ENCODE assay signal across 21 cellular contexts in the genomic region with DNA sequence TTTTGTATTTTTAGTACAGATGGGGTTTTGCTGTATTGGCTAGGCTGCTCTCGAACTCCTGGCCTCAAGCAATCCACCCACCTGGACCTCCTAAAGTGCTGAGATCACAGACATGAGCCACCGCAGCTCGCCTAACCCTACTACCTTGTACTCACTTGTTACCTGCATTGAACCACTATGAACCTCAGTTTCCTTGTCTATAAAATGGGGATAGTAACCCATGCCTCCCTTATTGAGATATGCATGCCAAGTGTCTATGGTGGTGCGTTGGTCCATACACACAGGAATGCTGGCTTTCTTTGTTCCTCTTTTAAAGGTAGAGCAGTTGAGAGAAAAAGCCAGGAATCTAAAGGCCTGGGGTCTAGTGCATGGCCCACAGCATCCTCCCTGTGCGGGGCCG. TPM values are rescaled to one million over a fixed set of nuclear protein-coding genes. Genes with fewer than 3 reads are reported as not detected.
DNase-seq lines count a peak whose midpoint lies in the region; ATAC-seq, FAIRE-seq and TF ChIP-seq lines count a peak whose summit lies in the region.
"Had no signal": no experiment of that assay in that cellular context is flagged by ENCODE, and none has a peak within 500 bp of the region (broad histone marks: within the 10 kb centered on the region; RNA-seq: fewer than 3 reads in every experiment).

No MANE protein-coding gene starts in this region.

- no peaks in the 10 kb centered on the region for H3K79me2 ChIP-seq in HepG2 (ENCODE audit: insufficient read depth, low read length)

- H3K27ac Mint-ChIP-seq in activated T-helper 2 cell treated with anti-CD3 and anti-CD28 coated beads, Interferon-gamma antibody, Interleukin-2, Interleukin-4, amounts not matched to agents 10 μg/mL and 5 μg/mL and 100 μg/mL, durations not matched to agents 14 hours and 24 hours and 36 hours: no peak overlapping the region
- H3K27ac Mint-ChIP-seq in nephron: peak overlapping the region; percentile 9 to 56 (median 21)
- H3K27ac Mint-ChIP-seq: GM23338 had no signal

- POLR2A ChIA-PET in HepG2 (lab: Yijun Ruan, JAX): interaction anchor here (1.8 kb wide), 1 partner anchor 11 kb away, joined by 5 read pairs; no protein-coding TSS in a partner anchor

- no peak overlapping the region for H3K27ac ChIP-seq in HepG2 (ENCODE audit: extremely low read length, insufficient read depth, low read length)
- H3K27ac ChIP-seq in right lobe of liver: no peak overlapping the region
- no peak overlapping the region for H3K27ac ChIP-seq in spleen

- H3K4me3 ChIP-seq in HepG2 (replicated peaks in 1 of 3; ENCODE audit: insufficient read depth in 1 of 3, low read depth in 2 of 3, low read length in 3 of 3) (no peak overlapping the region), right lobe of liver (no peak overlapping the region), spleen (no peak overlapping the region)
- H3K4me3 ChIP-seq: GM23338 had no signal

- WGBS in HepG2 (ENCODE audit: low lambda C conversion rate): 97% methylated on average over 6 of the region's 6 CpGs
- 96% methylated on average over 6 of the region's 6 CpGs for WGBS in right lobe of liver (ENCODE audit: insufficient coverage, low coverage, low lambda C conversion rate, missing lambda C conversion rate)
- 92 to 97% (median 95%) methylated on average over 6 of the region's 6 CpGs for WGBS in spleen, 5 donors

- no peaks in the 10 kb centered on the region for H4K20me1 ChIP-seq in HepG2 (ENCODE audit: insufficient read depth, low read length)

- TF ChIP-seq POLR2A in HepG2 (IDR thresholded peaks at IDR 0.05; ENCODE audit: insufficient read depth in 1 of 2, low read depth in 2 of 2, low read length in 2 of 2) (no peak), right lobe of liver (IDR thresholded peaks at IDR 0.05) (no peak), spleen (IDR thresholded peaks at IDR 0.05) (no peak)

- no peaks in the 10 kb centered on the region for H3K27me3 ChIP-seq in HepG2 (ENCODE audit: control insufficient read depth in 1 of 2, insufficient read depth in 2 of 2, low read length in 2 of 2)
- no peaks in the 10 kb centered on the region for H3K27me3 ChIP-seq in right lobe of liver
- H3K27me3 ChIP-seq in spleen (replicated peaks in 1 of 7): no peaks in the 10 kb centered on the region
- H3K27me3 ChIP-seq: BE2C had no signal

- in situ Hi-C loops in HepG2 (cut with HindIII; ENCODE audit: extremely low pct_ligation_motif_present, low pct_unique_long_range_greater_than_20kb): no loop called here

- no peaks in the 10 kb centered on the region for H3K9me3 ChIP-seq in HepG2 (ENCODE audit: low read length)
- H3K9me3 ChIP-seq in right lobe of liver: no peaks in the 10 kb centered on the region
- no peaks in the 10 kb centered on the region for H3K9me3 ChIP-seq in spleen
- H3K9me3 ChIP-seq: BE2C had no signal

- peaks cover 26% of the 10 kb centered on the region for H3K4me1 Mint-ChIP-seq in activated T-helper 2 cell treated with anti-CD3 and anti-CD28 coated beads, Interferon-gamma antibody, Interleukin-2, Interleukin-4, amounts not matched to agents 10 μg/mL and 5 μg/mL and 100 μg/mL, durations not matched to agents 14 hours and 24 hours and 36 hours (ENCODE audit: low read depth)
- H3K4me1 Mint-ChIP-seq in nephron: peaks cover 23% of the 10 kb centered on the region

- no peaks in the 10 kb centered on the region for H3K27me3 Mint-ChIP-seq in activated T-helper 2 cell treated with anti-CD3 and anti-CD28 coated beads, Interferon-gamma antibody, Interleukin-2, Interleukin-4, amounts not matched to agents 10 μg/mL and 5 μg/mL and 100 μg/mL, durations not matched to agents 14 hours and 24 hours and 36 hours (ENCODE audit: low read depth)
- peaks cover 15% of the 10 kb centered on the region for H3K27me3 Mint-ChIP-seq in nephron (ENCODE audit: low read depth)

- H3K36me3 Mint-ChIP-seq in activated T-helper 2 cell treated with anti-CD3 and anti-CD28 coated beads, Interferon-gamma antibody, Interleukin-2, Interleukin-4, amounts not matched to agents 10 μg/mL and 5 μg/mL and 100 μg/mL, durations not matched to agents 14 hours and 24 hours and 36 hours (ENCODE audit: low read depth): peaks cover 6% of the 10 kb centered on the region
- peaks cover 8% of the 10 kb centered on the region for H3K36me3 Mint-ChIP-seq in nephron (ENCODE audit: low read depth)

- H3K36me3 ChIP-seq in HepG2 (replicated peaks in 1 of 2; ENCODE audit: control insufficient read depth in 1 of 2, insufficient read depth in 2 of 2, low read length in 2 of 2) (0 out of 5 replicates have a peak, but pooled peaks cover 0 to under 1% of the 10 kb centered on the region in 2 experiments), right lobe of liver (no peaks in the 10 kb centered on the region), spleen (no peaks in the 10 kb centered on the region)
- H3K36me3 ChIP-seq: BE2C had no signal

- DNase-seq in HepG2 (ENCODE audit: low spot score) (no peak), right lobe of liver (no peak), hepatic stellate cell (ENCODE audit: low spot score) (no peak), spleen (no peak), HT-29 (ENCODE audit: low spot score) (no peak)
- DNase-seq in activated T-helper 2 cell treated with anti-CD3 and anti-CD28 coated beads, Interferon-gamma antibody, Interleukin-2, Interleukin-4, amounts not matched to agents 10 μg/mL and 5 μg/mL and 100 μg/mL, durations not matched to agents 14 hours and 24 hours and 36 hours (ENCODE audit: low spot score): no peak
- DNase-seq: ACHN, BE2C, DMS79 treated with DMSO at 0.1 percent for 48 hours, KG1, NCI-H1436, NCI-H2029, NCI-H2171, NCI-H446, RPMI8226, SIG-M5 had no signal

- TF ChIP-seq RAD21 in HepG2 (CRISPR knock-in tag; IDR thresholded peaks at IDR 0.05): no peak

- no peak for ATAC-seq in HepG2
- ATAC-seq in right lobe of liver: no peak
- ATAC-seq in GM19328 (IDR thresholded peaks at IDR 0.05; ENCODE audit: unreplicated experiment): no peak
- ATAC-seq: GM23338, HCT116 had no signal

- no peak for FAIRE-seq in HepG2 (lab: Jason Lieb, UNC)
- FAIRE-seq: G401.6 had no signal

- BruUV-seq in HepG2 (replicated peaks; lab: Mats Ljungman, UMichigan): no TSS peak

- H3K4me1 ChIP-seq in HepG2 (ENCODE audit: insufficient read depth, low read length) (peaks cover 47% of the 10 kb centered on the region), right lobe of liver (peaks cover 0 to 27% (median 8%) of the 10 kb centered on the region in 4 donors), spleen (peaks cover 16 to 39% (median 36%) of the 10 kb centered on the region in 6 donors)
- H3K4me1 ChIP-seq: BE2C had no signal

- no peak overlapping the region for H3K4me2 ChIP-seq in HepG2 (ENCODE audit: low read depth, low read length)
- H3K4me2 ChIP-seq: GM23338 had no signal

- H2AFZ ChIP-seq in HepG2 (ENCODE audit: low read length): no peak overlapping the region
- H2AFZ ChIP-seq: GM23338 had no signal

- no peaks in the 10 kb centered on the region for H3K9me3 Mint-ChIP-seq in activated T-helper 2 cell treated with anti-CD3 and anti-CD28 coated beads, Interferon-gamma antibody, Interleukin-2, Interleukin-4, amounts not matched to agents 10 μg/mL and 5 μg/mL and 100 μg/mL, durations not matched to agents 14 hours and 24 hours and 36 hours
- H3K9me3 Mint-ChIP-seq in nephron: no peaks in the 10 kb centered on the region
- H3K9me3 Mint-ChIP-seq: GM23338 had no signal

- TF ChIP-seq CTCF in HepG2 (CRISPR knock-in tag; IDR thresholded peaks at IDR 0.05) (no peak), right lobe of liver (IDR thresholded peaks at IDR 0.05) (no peak), nephron (IDR thresholded peaks at IDR 0.05; ENCODE audit: unreplicated experiment in 3 of 3) (no peak), spleen (IDR thresholded peaks at IDR 0.05 in 8 of 11, conservative IDR thresholded peaks at IDR 0.05 in 3 of 11) (no peak)

- CTCF ChIA-PET in HepG2 (lab: Yijun Ruan, JAX; ENCODE audit: low intra/inter-chr PET ratio, low total read pairs): no interaction called here

- intact Hi-C loops in HepG2 (cut with micrococcal nuclease; ENCODE audit: unreplicated experiment) (no loop called here), right lobe of liver (cut with DNase I) (no loop called here), spleen (cut with DNase I; ENCODE audit: low total_unique reads) (no loop called here)
- intact Hi-C loops in activated T-helper 2 cell treated with anti-CD3 and anti-CD28 coated beads, Interferon-gamma antibody, Interleukin-2, Interleukin-4, amounts not matched to agents 10 μg/mL and 5 μg/mL and 100 μg/mL, durations not matched to agents 14 hours and 24 hours and 36 hours (cut with micrococcal nuclease): loop anchor here (5.0 kb wide), 3 partner anchors 42 to 132 kb away; partner anchors contain the start of genes KDM2B and ORAI1

- H3K4me3 Mint-ChIP-seq in activated T-helper 2 cell treated with anti-CD3 and anti-CD28 coated beads, Interferon-gamma antibody, Interleukin-2, Interleukin-4, amounts not matched to agents 10 μg/mL and 5 μg/mL and 100 μg/mL, durations not matched to agents 14 hours and 24 hours and 36 hours (ENCODE audit: low read depth): peak overlapping the region; percentile 9
- peak overlapping the region; percentile 43 to 70 (median 46) for H3K4me3 Mint-ChIP-seq in nephron
- H3K4me3 Mint-ChIP-seq: GM23338 had no signal

- no peak overlapping the region for H3K9ac ChIP-seq in HepG2 (ENCODE audit: insufficient read depth, low read depth, low read length)

- no peak for TF ChIP-seq EP300 in HepG2 (IDR thresholded peaks at IDR 0.05; ENCODE audit: low read depth in 2 of 2, low read length in 2 of 2)
- TF ChIP-seq EP300 in HepG2 (CRISPR knock-in tag; IDR thresholded peaks at IDR 0.05; ENCODE audit: borderline replicate concordance): no peak

RNA-seq across cellular contexts. Expression of gene KDM2B, which starts 40.9 kb away (rescaled TPM):
- total RNA-seq in HepG2 (2016; rRNA removed; fragmentation: Illumina TruSeq; extraction: Trizol): 25.3 and 26.1 TPM in 2 replicates
- 11.2 and 11.4 TPM in 2 replicates for total RNA-seq in HepG2 (2016; cell fraction: cytosol; rRNA removed; fragmentation: Illumina TruSeq; extraction: Trizol; ENCODE audit: low read depth)
- total RNA-seq in HepG2 (2016; cell fraction: insoluble cytoplasmic fraction; rRNA removed; fragmentation: Illumina TruSeq; extraction: Trizol): 20.6 and 26.1 TPM in 2 replicates
- total RNA-seq in HepG2 (2016; cell fraction: membrane; rRNA removed; fragmentation: Illumina TruSeq; extraction: Trizol): 25.8 and 29.0 TPM in 2 replicates
- total RNA-seq in HepG2 (2016; cell fraction: nucleus; rRNA removed; fragmentation: Illumina TruSeq; extraction: Trizol): 18.4 and 20.7 TPM in 2 replicates
- polyA plus RNA-seq in HepG2 (2011; rRNA removed): 17.0 and 17.5 TPM in 2 replicates
- 8.3 and 13.5 TPM in 2 replicates for polyA plus RNA-seq in HepG2 (2011; cell fraction: cytosol; rRNA removed)
- polyA plus RNA-seq in HepG2 (2011; cell fraction: nucleus; rRNA removed): 50.3 and 60.7 TPM in 2 replicates
- polyA plus RNA-seq in HepG2 (2012): 13.5 and 15.6 TPM in 2 replicates
- 6.0 and 6.9 TPM in 2 replicates for polyA plus RNA-seq in HepG2 (2016; cell fraction: cytosol; fragmentation: Illumina TruSeq; extraction: Trizol; ENCODE audit: low read depth)
- polyA plus RNA-seq in HepG2 (2016; cell fraction: insoluble cytoplasmic fraction; fragmentation: Illumina TruSeq; extraction: Trizol; ENCODE audit: low read depth): 23.7 and 31.0 TPM in 2 replicates
- polyA plus RNA-seq in HepG2 (2016; cell fraction: membrane; fragmentation: Illumina TruSeq; extraction: Trizol; ENCODE audit: low read depth): 17.2 and 18.2 TPM in 2 replicates
- polyA plus RNA-seq in HepG2 (2016; cell fraction: nucleus; fragmentation: Illumina TruSeq; extraction: Trizol; ENCODE audit: insufficient read depth, low read depth): 36.9 and 37.0 TPM in 2 replicates
- 53.2 and 72.8 TPM in 2 replicates for polyA minus RNA-seq in HepG2 (2011; rRNA and poly(A)+ RNA removed; ENCODE audit: low replicate concordance)
- 18.0 and 20.7 TPM in 2 replicates for polyA minus RNA-seq in HepG2 (2011; cell fraction: cytosol; rRNA and poly(A)+ RNA removed)
- polyA minus RNA-seq in HepG2 (2011; cell fraction: nucleus; rRNA and poly(A)+ RNA removed): 21.1 and 21.9 TPM in 2 replicates
- 10 to 100 TPM in 2 of 6 experiments, 1 to 10 TPM in 4; 4.8 to 22.8 (median 9.8) TPM for total RNA-seq in right lobe of liver
- 56.2 and 59.3 TPM in 2 replicates for total RNA-seq in activated T-helper 2 cell treated with anti-CD3 and anti-CD28 coated beads, Interferon-gamma antibody, Interleukin-2, Interleukin-4, amounts not matched to agents 10 μg/mL and 5 μg/mL and 100 μg/mL, durations not matched to agents 14 hours and 24 hours and 36 hours
- total RNA-seq in spleen: 10 to 100 TPM; 32.3 to 56.2 (median 46.5) TPM
- 10 to 100 TPM; 20.8 to 25.5 (median 24.5) TPM for polyA plus RNA-seq in spleen
- total RNA-seq in HT-29 (2014; rRNA removed; shearing (Covaris generic)): 29.6 and 38.4 TPM in 2 replicates
